In the genomic region with DNA sequence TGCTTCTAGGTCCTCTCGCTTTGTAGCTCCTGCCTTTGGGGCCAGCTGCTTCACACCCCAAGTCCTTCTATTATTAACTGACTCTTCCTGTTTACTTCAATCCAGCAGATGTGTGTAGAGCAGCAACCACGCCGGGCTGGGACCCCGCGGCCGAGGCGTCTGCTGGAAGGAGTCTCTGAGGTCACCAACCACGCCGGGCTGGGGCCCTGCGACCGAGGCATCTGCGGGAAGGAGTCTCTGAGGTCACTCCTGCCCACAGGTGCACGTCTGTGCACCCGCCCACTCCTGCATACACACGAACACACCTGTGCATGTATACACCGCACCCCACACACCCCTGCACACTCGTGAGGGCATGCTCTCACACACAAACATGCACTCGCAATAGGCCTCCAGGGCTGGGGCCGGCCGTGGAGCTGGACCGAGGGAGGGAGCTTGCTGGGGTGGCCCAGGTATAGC, we compare ENCODE assay signal across 10 cellular contexts. TPM values are rescaled to one million over a fixed set of nuclear protein-coding genes. Genes with fewer than 3 reads are reported as not detected.
DNase-seq lines count a peak whose midpoint lies in the region; ATAC-seq and TF ChIP-seq lines count a peak whose summit lies in the region.
"Had no signal": no experiment of that assay in that cellular context is flagged by ENCODE, and none has a peak within 500 bp of the region (broad histone marks: within the 10 kb centered on the region; RNA-seq: fewer than 3 reads in every experiment).

No MANE protein-coding gene starts in this region.

- POLR2A ChIA-PET in T-cell (lab: Charles Lee) = no interaction called here

- H3K27ac Mint-ChIP-seq in T-cell = no peak overlapping the region
- no peak overlapping the region for H3K27ac Mint-ChIP-seq in chondrocyte (ENCODE audit: unreplicated experiment)
- H3K27ac Mint-ChIP-seq: dendritic cell treated with granulocyte-macrophage colony-stimulating factor and Interleukin-4, amounts not matched to agents 40 ng/mL and 50 ng/mL, for 4 days had no signal

- no peak overlapping the region for H3K4me3 ChIP-seq in GM12865 (ENCODE audit: low read depth, low read length)

- peaks cover 0 to 12% of the 10 kb centered on the region in 2 donors for H3K27me3 Mint-ChIP-seq in T-cell
- H3K27me3 Mint-ChIP-seq in chondrocyte (ENCODE audit: low read depth) = peaks cover 24% of the 10 kb centered on the region

- peak; percentile 71 for DNase-seq in GM12865 (ENCODE audit: low read depth)
- peak; percentile 98 for DNase-seq in NAMALWA (ENCODE audit: low spot score)
- no peak for DNase-seq in left lobe of liver (ENCODE audit: low spot score)
- DNase-seq in NCI-H774 (lab: John Stamatoyannopoulos, UW) = no peak
- no peak for DNase-seq in activated T-cell treated with anti-CD3 and anti-CD28 coated beads for 4 hours
- no peak for DNase-seq in T-cell
- DNase-seq in chondrocyte (ENCODE audit: low spot score) = no peak

- H3K4me3 Mint-ChIP-seq in T-cell (no peak overlapping the region), chondrocyte (ENCODE audit: unreplicated experiment) (no peak overlapping the region)
- H3K4me3 Mint-ChIP-seq: dendritic cell treated with granulocyte-macrophage colony-stimulating factor and Interleukin-4, amounts not matched to agents 40 ng/mL and 50 ng/mL, for 4 days had no signal

- H3K9me3 Mint-ChIP-seq in T-cell (no peaks in the 10 kb centered on the region), chondrocyte (ENCODE audit: low read depth) (no peaks in the 10 kb centered on the region)
- H3K9me3 Mint-ChIP-seq: dendritic cell treated with granulocyte-macrophage colony-stimulating factor and Interleukin-4, amounts not matched to agents 40 ng/mL and 50 ng/mL, for 4 days had no signal

- CTCF ChIA-PET in T-cell (lab: Charles Lee) = interaction anchor here in 1 of 2 donors (0.5 to 1.2 kb wide), 3 partner anchors 17 to 422 kb away, joined by 3 to 4 read pairs (median 3); a partner anchor contains a TSS

- no peaks in the 10 kb centered on the region for H3K36me3 Mint-ChIP-seq in T-cell
- no peaks in the 10 kb centered on the region for H3K36me3 Mint-ChIP-seq in chondrocyte (ENCODE audit: low read depth)

- peak; percentile 53 for ATAC-seq in GM21723 (IDR thresholded peaks at IDR 0.05; ENCODE audit: unreplicated experiment)
- peak; percentile 3 for ATAC-seq in left lobe of liver
- ATAC-seq in T-cell (replicated peaks in 1 of 4) = no peak

- peaks cover 5 to 8% (median 6%) of the 10 kb centered on the region in 3 donors for H3K4me1 Mint-ChIP-seq in T-cell
- peaks cover 2% of the 10 kb centered on the region for H3K4me1 Mint-ChIP-seq in chondrocyte (ENCODE audit: low read depth)

- TF ChIP-seq CTCF in GM12865 (IDR thresholded peaks at IDR 0.05; ENCODE audit: insufficient read depth, low read depth, low read length, missing control alignments) = no peak
- no peak for TF ChIP-seq CTCF in chondrocyte (IDR thresholded peaks at IDR 0.05)

RNA-seq across cellular contexts. Expression of a gene that starts 7.8 kb away (rescaled TPM):
- total RNA-seq in left lobe of liver = not detected
- not detected for total RNA-seq in T-cell
- not detected in 3 replicates for total RNA-seq in chondrocyte
- total RNA-seq: mononuclear cell had no signal

RNA-seq across cellular contexts. Expression of a gene that starts 17.7 kb away (rescaled TPM):
- total RNA-seq in left lobe of liver = 3.0 TPM
- 1 to 10 TPM; 1.3 to 5.1 (median 4.4) TPM for total RNA-seq in T-cell
- total RNA-seq in chondrocyte = 1.3 to 2.5 TPM (median 2.1 TPM) in 3 replicates

RNA-seq across cellular contexts. Expression of a gene that starts 20.3 kb away (rescaled TPM):
- total RNA-seq in left lobe of liver (not detected), T-cell (not detected), chondrocyte (not detected in 3 replicates)
- total RNA-seq: mononuclear cell had no signal

RNA-seq across cellular contexts. Expression of a gene that starts 33.9 kb away (rescaled TPM):
- 1.4 TPM for total RNA-seq in left lobe of liver
- 100 to 1,000 TPM; 104 to 265 (median 135) TPM for total RNA-seq in T-cell
- not detected in 3 replicates for total RNA-seq in chondrocyte

Comparison
In these comparisons a context has a peak if more than half of its experiments do, and no peak if none do; other contexts are left out.
1. DNase-seq: peak in GM12865 (single experiment) and NAMALWA (single experiment); none in left lobe of liver (single experiment), NCI-H774 (single experiment), activated T-cell treated with anti-CD3 and anti-CD28 coated beads for 4 hours (single experiment), T-cell (0 of 34) and chondrocyte (single experiment).
2. ATAC-seq: peak in GM21723 (single experiment) and left lobe of liver (single experiment); none in T-cell (0 of 4).